ENCODE assay signal across 11 cellular contexts in genomic region chr16:3165111-3165822, GRCh38. TPM values are rescaled to one million over a fixed set of nuclear protein-coding genes. Genes with fewer than 3 reads are reported as not detected.
DNase-seq lines count a peak whose midpoint lies in the region; ATAC-seq, FAIRE-seq and TF ChIP-seq lines count a peak whose summit lies in the region.
"Had no signal": no experiment of that assay in that cellular context is flagged by ENCODE, and none has a peak within 500 bp of the region (broad histone marks: within the 10 kb centered on the region; RNA-seq: fewer than 3 reads in every experiment).

No MANE protein-coding gene starts in this region.

- no peak for FAIRE-seq in K562 (lab: Jason Lieb, UNC)

- CTCF ChIA-PET in K562 (lab: Yijun Ruan, JAX; ENCODE audit: low intra/inter-chr PET ratio) = interaction anchor here (0.6 to 1.5 kb wide), 2 partner anchors 106 to 182 kb away, joined by 6 read pairs; no protein-coding TSS in a partner anchor

- peaks cover 73 to 93% (median 75%) of the 10 kb centered on the region in 3 donors for H3K27me3 Mint-ChIP-seq in CD14-positive monocyte (ENCODE audit: low read depth in 3 of 3)

- H3K36me3 Mint-ChIP-seq in CD14-positive monocyte = no peaks in the 10 kb centered on the region

- BruUV-seq in K562 (replicated peaks; lab: Mats Ljungman, UMichigan) = no TSS peak

- TF ChIP-seq CTCF in CD14-positive monocyte (IDR thresholded peaks at IDR 0.05) (no peak), K562 (IDR thresholded peaks at IDR 0.05 in 2 of 3, conservative IDR thresholded peaks at IDR 0.05 in 1 of 3; ENCODE audit: insufficient read depth in 2 of 3, low read depth in 1 of 3, low read length in 3 of 3) (no peak), neural cell (IDR thresholded peaks at IDR 0.05; ENCODE audit: poor library complexity, severe bottlenecking) (no peak)

- TF ChIP-seq EP300 in K562 (IDR thresholded peaks at IDR 0.05; ENCODE audit: low read length) = no peak
- no peak for TF ChIP-seq EP300 in neural cell (conservative IDR thresholded peaks at IDR 0.05; ENCODE audit: poor library complexity, severe bottlenecking)

- ATAC-seq in K562 = no peak
- no peak for ATAC-seq in GM21447 (IDR thresholded peaks at IDR 0.05; ENCODE audit: unreplicated experiment)
- no peak for ATAC-seq in GM21576 (IDR thresholded peaks at IDR 0.05; ENCODE audit: unreplicated experiment)

- H3K79me2 ChIP-seq in K562 (ENCODE audit: control insufficient read depth, insufficient read depth, low read length) (no peaks in the 10 kb centered on the region), neural cell (replicated peaks; ENCODE audit: insufficient read depth, low read length) (no peaks in the 10 kb centered on the region)

- intact Hi-C loops in CD14-positive monocyte (cut with micrococcal nuclease) (loop anchor here in 1 of 2 donors (5.0 kb wide), 1 partner anchor 103 kb away; no protein-coding TSS in a partner anchor), K562 (cut with micrococcal nuclease) (no loop called here)

- no peaks in the 10 kb centered on the region for H3K9me2 ChIP-seq in neural cell (ENCODE audit: insufficient read depth, low read length)

- peak overlapping the region in 1 of 7 donors; percentile 60 for H3K27ac Mint-ChIP-seq in CD14-positive monocyte
- H3K27ac Mint-ChIP-seq: H9 had no signal

- no peak overlapping the region for H3K27ac ChIP-seq in HUES6 (ENCODE audit: low read depth, low read length)
- peak overlapping the region; percentile 55; the same call in 1 of the 3 replicates for H3K27ac ChIP-seq in K562 (ENCODE audit: extremely low read depth, low read depth, low read length)
- H3K27ac ChIP-seq in neural cell (ENCODE audit: low read length) = no peak overlapping the region

- H3K9ac ChIP-seq in HUES6 (ENCODE audit: low read length) (no peak overlapping the region), K562 (ENCODE audit: insufficient read depth in 1 of 2, low read depth in 2 of 2, low read length in 2 of 2) (peak overlapping the region; percentile 19 to 33; a peak in 1 of 4 replicates), neural cell (ENCODE audit: low read length) (no peak overlapping the region)

- POLR2A ChIA-PET in K562 (lab: Yijun Ruan, JAX) = interaction anchor here (1.6 kb wide), 1 partner anchor 101 kb away, joined by 7 read pairs; no protein-coding TSS in a partner anchor

- TF ChIP-seq RAD21 in K562 (CRISPR knock-in tag; conservative IDR thresholded peaks at IDR 0.05 in 1 of 2, IDR thresholded peaks at IDR 0.05 in 1 of 2) = no peak
- no peak for TF ChIP-seq RAD21 in neural cell (conservative IDR thresholded peaks at IDR 0.05)

- H3K36me3 ChIP-seq in HUES6 (ENCODE audit: control insufficient read depth, insufficient read depth, low read length) (no peaks in the 10 kb centered on the region), K562 (ENCODE audit: control insufficient read depth, insufficient read depth, low read length) (no peaks in the 10 kb centered on the region), neural cell (ENCODE audit: insufficient read depth, low read length) (no peaks in the 10 kb centered on the region)

- H3K4me1 ChIP-seq in HUES6 (ENCODE audit: control insufficient read depth, insufficient read depth, low read length) = peaks cover 7% of the 10 kb centered on the region; the same call in 1 of the 2 replicates
- H3K4me1 ChIP-seq in K562 (replicated peaks in 1 of 2; ENCODE audit: control insufficient read depth in 2 of 2, insufficient read depth in 2 of 2, low read length in 2 of 2) = peaks cover 18 to 37% of the 10 kb centered on the region in 2 experiments; a peak in 4 of 5 replicates

- no peaks in the 10 kb centered on the region for H4K20me1 ChIP-seq in K562 (replicated peaks; ENCODE audit: control insufficient read depth, insufficient read depth, low read length)
- no peaks in the 10 kb centered on the region for H4K20me1 ChIP-seq in neural cell (ENCODE audit: insufficient read depth)

- H3K9me3 ChIP-seq in HUES6 (ENCODE audit: control insufficient read depth, insufficient read depth, low read depth, low read length) (no peaks in the 10 kb centered on the region), K562 (replicated peaks; ENCODE audit: control insufficient read depth, insufficient read depth, low read depth, low read length) (no peaks in the 10 kb centered on the region), neural cell (ENCODE audit: low read length) (no peaks in the 10 kb centered on the region)

- peak overlapping the region; percentile 40; the same call in 1 of the 2 replicates for H3K4me3 ChIP-seq in HUES6 (ENCODE audit: low read depth, low read length)
- H3K4me3 ChIP-seq in K562 = no peak overlapping the region
- H3K4me3 ChIP-seq in neural cell (ENCODE audit: low read length) = peak overlapping the region; percentile 15

- TF ChIP-seq POLR2A in K562 (conservative IDR thresholded peaks at IDR 0.05) = no peak

- peaks cover 14% of the 10 kb centered on the region for H3K4me1 Mint-ChIP-seq in CD14-positive monocyte

- H3K4me3 Mint-ChIP-seq in CD14-positive monocyte = peak overlapping the region; percentile 37 to 77

- DNase-seq in CD14-positive monocyte (ENCODE audit: low spot score) (no peak), K562 (ENCODE audit: extremely low read depth in 1 of 4, low spot score in 3 of 4) (no peak), HT-29 (ENCODE audit: low spot score) (no peak)
- DNase-seq in NK-92 treated with Interleukin-12 subunit alpha and Interleukin-12 subunit beta, amount 100 ng/mL, for 24 hours (lab: John Stamatoyannopoulos, UW) = no peak

- in situ Hi-C loops in K562 (cut with MboI) = no loop called here

- H3F3A ChIP-seq in neural cell (ENCODE audit: insufficient read depth, low read length, poor library complexity, severe bottlenecking) = no peaks in the 10 kb centered on the region

- H3K9me3 Mint-ChIP-seq in CD14-positive monocyte = peaks cover 0 to 15% (median 5%) of the 10 kb centered on the region in 7 donors
- H3K9me3 Mint-ChIP-seq: H9 had no signal

- H3K4me2 ChIP-seq in K562 (ENCODE audit: insufficient read depth, low read length) (peak overlapping the region; percentile 72), neural cell (ENCODE audit: low read length) (no peak overlapping the region)

- H2AFZ ChIP-seq in K562 (ENCODE audit: low read depth, low read length) (peak overlapping the region; percentile 98), neural cell (ENCODE audit: low read depth, low read length) (no peak overlapping the region)

- H3K9me1 ChIP-seq in K562 (ENCODE audit: control insufficient read depth, insufficient read depth, low read length) = no peaks in the 10 kb centered on the region

- 57% methylated on average over 7 of the region's 12 CpGs for WGBS in K562 (ENCODE audit: insufficient coverage, low coverage, missing lambda C conversion rate)

- H3K27me3 ChIP-seq in HUES6 (ENCODE audit: control insufficient read depth, insufficient read depth, low read length) (peaks cover 25% of the 10 kb centered on the region), K562 (ENCODE audit: control insufficient read depth in 2 of 2, insufficient read depth in 2 of 2, low read length in 2 of 2) (no peaks in the 10 kb centered on the region; a peak in 1 of 5 replicates), neural cell (ENCODE audit: insufficient read depth, low read depth, low read length) (peaks cover 39% of the 10 kb centered on the region)

RNA-seq across cellular contexts. Expression of gene OR1F1, which starts 22.7 kb away (rescaled TPM):
- polyA plus RNA-seq in CD14-positive monocyte (not detected), K562 (2011; rRNA removed) (0.46 TPM in 2 replicates), K562 (2014; fragmentation: Illumina TruSeq; extraction: Trizol) (0.30 and 0.61 TPM in 2 replicates), K562 (2014; fragmentation: Nextera tagmentation; extraction: Ambion mirVana) (not detected), K562 (2014; rRNA removed) (0.12 and 0.25 TPM in 2 replicates), neural cell (2.5 and 2.7 TPM in 2 replicates)
- total RNA-seq in K562 (2011; cell fraction: chromatin; rRNA removed; ENCODE audit: low replicate concordance) = 0.81 and 1.4 TPM in 2 replicates
- total RNA-seq in K562 (2011; cell fraction: nucleolus; rRNA removed) = 1.3 and 1.8 TPM in 2 replicates
- total RNA-seq in K562 (2011; cell fraction: nucleoplasm; rRNA removed) = 0.73 and 2.6 TPM in 2 replicates
- total RNA-seq in K562 (2014; rRNA removed) (0.45 TPM in 1 of 2 replicates, not detected in the other), K562 (2014; rRNA removed; fragmentation: Illumina TruSeq; extraction: Trizol) (0.15 and 0.54 TPM in 2 replicates), K562 (2015; rRNA removed; fragmentation: Illumina TruSeq; extraction: Trizol) (0.23 TPM in 1 of 2 replicates, not detected in the other), K562 (2021) (0.22 TPM in 1 of 2 replicates, not detected in the other)
- 1.1 and 1.3 TPM in 2 replicates for polyA plus RNA-seq in K562 (2011; cell fraction: cytosol; rRNA removed)
- 0.57 and 1.0 TPM in 2 replicates for polyA plus RNA-seq in K562 (2011; cell fraction: nucleus; rRNA removed)
- polyA plus RNA-seq in K562 (2012) = 0.08 and 0.11 TPM in 2 replicates
- polyA minus RNA-seq in K562 (2011; rRNA and poly(A)+ RNA removed) = 0.84 and 2.9 TPM in 2 replicates
- polyA minus RNA-seq in K562 (2011; cell fraction: cytosol; rRNA and poly(A)+ RNA removed) = 2.0 TPM in 1 of 2 replicates, not detected in the other
- polyA minus RNA-seq in K562 (2011; cell fraction: nucleus; rRNA and poly(A)+ RNA removed) = 0.44 TPM in 1 of 2 replicates, not detected in the other
- 0.69 and 1.7 TPM in 2 replicates for polyA minus RNA-seq in neural cell
- not detected in 2 replicates for total RNA-seq in HT-29 (2014; rRNA removed; shearing (Covaris generic))
- total RNA-seq: Daoy, H9, renal cortical epithelial cell had no signal

RNA-seq across cellular contexts. Expression of gene ZNF213, which starts 30.4 kb away (rescaled TPM):
- polyA plus RNA-seq in CD14-positive monocyte (1 to 10 TPM; 1.5 to 2.6 TPM), K562 (2011; rRNA removed) (0.74 and 1.2 TPM in 2 replicates), K562 (2014; fragmentation: Illumina TruSeq; extraction: Trizol) (1.8 and 5.0 TPM in 2 replicates), K562 (2014; fragmentation: Nextera tagmentation; extraction: Ambion mirVana) (under 1 TPM; 0.49 to 0.62 TPM), K562 (2014; rRNA removed) (3.1 and 3.2 TPM in 2 replicates), neural cell (5.1 and 9.8 TPM in 2 replicates)
- total RNA-seq in K562 (2011; cell fraction: chromatin; rRNA removed; ENCODE audit: low replicate concordance) = 3.3 and 8.4 TPM in 2 replicates
- 6.6 and 7.7 TPM in 2 replicates for total RNA-seq in K562 (2011; cell fraction: nucleolus; rRNA removed)
- total RNA-seq in K562 (2011; cell fraction: nucleoplasm; rRNA removed) = 4.5 and 4.7 TPM in 2 replicates
- total RNA-seq in K562 (2014; rRNA removed) (2.7 and 3.2 TPM in 2 replicates), K562 (2014; rRNA removed; fragmentation: Illumina TruSeq; extraction: Trizol) (0.61 and 0.84 TPM in 2 replicates), K562 (2015; rRNA removed; fragmentation: Illumina TruSeq; extraction: Trizol) (1.8 and 2.1 TPM in 2 replicates), K562 (2021) (9.3 and 10.0 TPM in 2 replicates)
- 0.93 and 2.0 TPM in 2 replicates for polyA plus RNA-seq in K562 (2011; cell fraction: cytosol; rRNA removed)
- polyA plus RNA-seq in K562 (2011; cell fraction: nucleus; rRNA removed) = 3.5 and 6.9 TPM in 2 replicates
- polyA plus RNA-seq in K562 (2012) = 6.1 and 13.6 TPM in 2 replicates
- polyA minus RNA-seq in K562 (2011; rRNA and poly(A)+ RNA removed) = 0.88 and 0.99 TPM in 2 replicates
- polyA minus RNA-seq in K562 (2011; cell fraction: cytosol; rRNA and poly(A)+ RNA removed) = 3.6 and 7.0 TPM in 2 replicates
- 3.0 and 3.4 TPM in 2 replicates for polyA minus RNA-seq in K562 (2011; cell fraction: nucleus; rRNA and poly(A)+ RNA removed)
- 11.6 and 17.0 TPM in 2 replicates for polyA minus RNA-seq in neural cell
- total RNA-seq in HT-29 (2014; rRNA removed; shearing (Covaris generic)) = 5.8 and 7.2 TPM in 2 replicates

RNA-seq across cellular contexts. Expression of gene ZNF205, which starts 52.9 kb away (rescaled TPM):
- polyA plus RNA-seq in CD14-positive monocyte (1 to 10 TPM; 1.0 to 1.3 TPM), K562 (2011; rRNA removed) (3.6 and 4.7 TPM in 2 replicates), K562 (2014; fragmentation: Illumina TruSeq; extraction: Trizol) (3.3 and 5.0 TPM in 2 replicates), K562 (2014; fragmentation: Nextera tagmentation; extraction: Ambion mirVana) (not detected), K562 (2014; rRNA removed) (8.3 and 8.7 TPM in 2 replicates), neural cell (30.0 and 39.4 TPM in 2 replicates)
- total RNA-seq in K562 (2011; cell fraction: chromatin; rRNA removed; ENCODE audit: low replicate concordance) = 3.9 and 8.4 TPM in 2 replicates
- total RNA-seq in K562 (2011; cell fraction: nucleolus; rRNA removed) = 8.7 and 9.3 TPM in 2 replicates
- total RNA-seq in K562 (2011; cell fraction: nucleoplasm; rRNA removed) = 3.0 and 3.1 TPM in 2 replicates
- total RNA-seq in K562 (2014; rRNA removed) (11.8 and 14.2 TPM in 2 replicates), K562 (2014; rRNA removed; fragmentation: Illumina TruSeq; extraction: Trizol) (1.9 and 2.4 TPM in 2 replicates), K562 (2015; rRNA removed; fragmentation: Illumina TruSeq; extraction: Trizol) (5.1 and 5.4 TPM in 2 replicates), K562 (2021) (9.4 and 10.1 TPM in 2 replicates)
- polyA plus RNA-seq in K562 (2011; cell fraction: cytosol; rRNA removed) = 6.0 and 16.0 TPM in 2 replicates
- polyA plus RNA-seq in K562 (2011; cell fraction: nucleus; rRNA removed) = 6.6 and 12.0 TPM in 2 replicates
- 6.3 and 12.0 TPM in 2 replicates for polyA plus RNA-seq in K562 (2012)
- polyA minus RNA-seq in K562 (2011; rRNA and poly(A)+ RNA removed) = 0.81 and 2.0 TPM in 2 replicates
- 4.6 and 6.7 TPM in 2 replicates for polyA minus RNA-seq in K562 (2011; cell fraction: cytosol; rRNA and poly(A)+ RNA removed)
- 1.9 and 2.6 TPM in 2 replicates for polyA minus RNA-seq in K562 (2011; cell fraction: nucleus; rRNA and poly(A)+ RNA removed)
- 26.9 and 31.9 TPM in 2 replicates for polyA minus RNA-seq in neural cell
- total RNA-seq in HT-29 (2014; rRNA removed; shearing (Covaris generic)) = 26.7 and 33.3 TPM in 2 replicates

Comparison
In these comparisons a context has a peak if more than half of its experiments do, and no peak if none do; other contexts are left out.
1. H3K9ac ChIP-seq: peak in K562 (2 of 2); none in HUES6 (single experiment) and neural cell (single experiment).